In genomic region chr11:62336949-62337681, GRCh38 we compare ENCODE assay signal across 1 cellular context.
TF ChIP-seq lines count a peak whose summit lies in the region.

TSS of gene ASRGL1 (plus strand) at chr11:62337448. CDS start at chr11:62337978, 530 bp downstream.

TF ChIP-seq in SK-N-SH, 30 proteins besides CTCF, POLR2A, EP300 and RAD21 (continued from another document):
- TF ChIP-seq REST (IDR thresholded peaks at IDR 0.05; ENCODE audit: low read depth, low read length) = no peak
- no peak for TF ChIP-seq EZH2phosphoT487 (IDR thresholded peaks at IDR 0.05; ENCODE audit: borderline replicate concordance, low read depth)
- TF ChIP-seq TAF1 (IDR thresholded peaks at IDR 0.05; ENCODE audit: borderline replicate concordance, low read depth, low read length) = no peak
- no peak for TF ChIP-seq YY1 (IDR thresholded peaks at IDR 0.05; ENCODE audit: low read depth)
- no peak for TF ChIP-seq GATA2 (CRISPR knock-in tag; IDR thresholded peaks at IDR 0.05)
- TF ChIP-seq ZBTB33 (IDR thresholded peaks at IDR 0.05; ENCODE audit: borderline replicate concordance, low read depth) = no peak
- no peak for TF ChIP-seq RFX5 (IDR thresholded peaks at IDR 0.05; ENCODE audit: low read length)
- TF ChIP-seq TEAD4 (IDR thresholded peaks at IDR 0.05; ENCODE audit: borderline replicate concordance, insufficient read depth) = no peak
- TF ChIP-seq FOSL2 (IDR thresholded peaks at IDR 0.05; ENCODE audit: borderline replicate concordance, low read depth) = no peak
- no peak for TF ChIP-seq USF1 (IDR thresholded peaks at IDR 0.05; ENCODE audit: borderline replicate concordance, low read depth)
- TF ChIP-seq FOXM1 (IDR thresholded peaks at IDR 0.05; ENCODE audit: low read depth) = no peak
- no peak for TF ChIP-seq RXRA (IDR thresholded peaks at IDR 0.05; ENCODE audit: borderline replicate concordance, low read depth)
- no peak for TF ChIP-seq JUND (IDR thresholded peaks at IDR 0.05)
- peak; percentile 50; the same call in 1 of the 2 replicates for TF ChIP-seq RCOR1 (IDR thresholded peaks at IDR 0.05; ENCODE audit: low read length)
- no peak for TF ChIP-seq ELF1 (IDR thresholded peaks at IDR 0.05)
- TF ChIP-seq MEF2A (IDR thresholded peaks at IDR 0.05; ENCODE audit: borderline replicate concordance, low read depth) = no peak
- TF ChIP-seq FOXJ3 (CRISPR knock-in tag; IDR thresholded peaks at IDR 0.05) = 0 out of 2 replicates have a peak, but pooled peaks have one; percentile 45
- 0 out of 2 replicates have a peak, but pooled peaks have one; percentile 22 for TF ChIP-seq MAX (IDR thresholded peaks at IDR 0.05; ENCODE audit: low read depth)
- TF ChIP-seq MXI1 (IDR thresholded peaks at IDR 0.05; ENCODE audit: low read depth, low read length) = peak; percentile 26; the same call in 1 of the 2 replicates
